In genomic region chr1:45339694-45340558, GRCh38 we compare ENCODE assay signal across 1 cellular context.
A peak's percentile ranks its signal among the peaks of the same experiment; 100 is the strongest.
TF ChIP-seq lines count a peak whose summit lies in the region.

MUTYH (minus strand) TSS chr1:45340440; CDS start chr1:45334505, 5,935 bp downstream.
TOE1 (plus strand) TSS chr1:45340170; CDS start chr1:45340253, 83 bp downstream.

TF ChIP-seq in HepG2, 621 proteins besides CTCF, POLR2A, EP300 and RAD21 (continued from another document and continues in another):
- TF ChIP-seq ZBTB10 (CRISPR knock-in tag; IDR thresholded peaks at IDR 0.05; ENCODE audit: borderline replicate concordance) (peak; percentile 25; the same call in 1 of the 2 replicates), REPIN1 (CRISPR knock-in tag; IDR thresholded peaks at IDR 0.05; ENCODE audit: borderline replicate concordance, low read depth) (no peak; the same call in 1 of the 2 replicates), ZNF570 (CRISPR knock-in tag; IDR thresholded peaks at IDR 0.05; ENCODE audit: borderline replicate concordance) (no peak), ZFP82 (CRISPR knock-in tag; IDR thresholded peaks at IDR 0.05; ENCODE audit: borderline replicate concordance) (peak; percentile 54; the same call in 1 of the 2 replicates), NR0B2 (CRISPR knock-in tag; IDR thresholded peaks at IDR 0.05) (no peak; the same call in 1 of the 2 replicates), ZNF234 (CRISPR knock-in tag; conservative IDR thresholded peaks at IDR 0.05) (no peak), MLX (CRISPR knock-in tag; IDR thresholded peaks at IDR 0.05) (0 out of 2 replicates have a peak, but pooled peaks have one; percentile 12), KLF12 (CRISPR knock-in tag; IDR thresholded peaks at IDR 0.05; ENCODE audit: borderline replicate concordance) (0 out of 2 replicates have a peak, but pooled peaks have one; percentile 48), ZNF224 (CRISPR knock-in tag; IDR thresholded peaks at IDR 0.05) (peak; percentile 94; the same call in 1 of the 2 replicates), ZNF639 (CRISPR knock-in tag; conservative IDR thresholded peaks at IDR 0.05) (peak; percentile 81; the same call in 1 of the 2 replicates), SALL2 (CRISPR knock-in tag; IDR thresholded peaks at IDR 0.05) (peak; percentile 34), ZBED4 (CRISPR knock-in tag; IDR thresholded peaks at IDR 0.05; ENCODE audit: borderline replicate concordance) (peak; percentile 85), ZNF274 (CRISPR knock-in tag; IDR thresholded peaks at IDR 0.05) (peak; percentile 81), ZNF430 (CRISPR knock-in tag; IDR thresholded peaks at IDR 0.05) (peak; percentile 29), ZNF232 (CRISPR knock-in tag; IDR thresholded peaks at IDR 0.05; ENCODE audit: borderline replicate concordance) (peak; percentile 41; the same call in 1 of the 2 replicates), RARA (CRISPR knock-in tag; IDR thresholded peaks at IDR 0.05) (peak; percentile 57; the same call in 1 of the 2 replicates), ZBTB7B (CRISPR knock-in tag; IDR thresholded peaks at IDR 0.05) (peak; percentile 38; the same call in 1 of the 2 replicates), TBX2 (CRISPR knock-in tag; IDR thresholded peaks at IDR 0.05; ENCODE audit: borderline replicate concordance) (peak; percentile 90), ZFP36L2 (CRISPR knock-in tag; IDR thresholded peaks at IDR 0.05) (no peak), ZNF563 (CRISPR knock-in tag; IDR thresholded peaks at IDR 0.05) (0 out of 2 replicates have a peak, but pooled peaks have one; percentile 59), ZNF431 (CRISPR knock-in tag; IDR thresholded peaks at IDR 0.05; ENCODE audit: borderline replicate concordance, low read depth) (peak; percentile 20; the same call in 1 of the 2 replicates), SIN3B (IDR thresholded peaks at IDR 0.05; ENCODE audit: low read length) (peak; percentile 28; the same call in 1 of the 2 replicates), ZNF605 (CRISPR knock-in tag; IDR thresholded peaks at IDR 0.05) (peak; percentile 88), ZFP37 (CRISPR knock-in tag; IDR thresholded peaks at IDR 0.05; ENCODE audit: borderline replicate concordance) (no peak), KDM3A (CRISPR knock-in tag; IDR thresholded peaks at IDR 0.05; ENCODE audit: low read depth) (no peak; the same call in 1 of the 2 replicates), ZNF501 (CRISPR knock-in tag; IDR thresholded peaks at IDR 0.05) (peak; percentile 85), ZSCAN9 (CRISPR knock-in tag; IDR thresholded peaks at IDR 0.05; ENCODE audit: borderline replicate concordance) (peak; percentile 58; the same call in 1 of the 2 replicates), ZNF530 (CRISPR knock-in tag; IDR thresholded peaks at IDR 0.05; ENCODE audit: low read depth) (no peak), ZFP91 (CRISPR knock-in tag; IDR thresholded peaks at IDR 0.05; ENCODE audit: borderline replicate concordance) (peak; percentile 89; the same call in 1 of the 2 replicates), ATF6 (CRISPR knock-in tag; conservative IDR thresholded peaks at IDR 0.05) (no peak), ZBTB14 (CRISPR knock-in tag; IDR thresholded peaks at IDR 0.05) (0 out of 2 replicates have a peak, but pooled peaks have one; percentile 21), MTF1 (CRISPR knock-in tag; IDR thresholded peaks at IDR 0.05) (peak; percentile 91), ZNF567 (CRISPR knock-in tag; IDR thresholded peaks at IDR 0.05; ENCODE audit: borderline replicate concordance) (peak; percentile 57; the same call in 1 of the 2 replicates), ISL2 (CRISPR knock-in tag; IDR thresholded peaks at IDR 0.05) (peak; percentile 71; the same call in 1 of the 2 replicates), ZNF549 (CRISPR knock-in tag; IDR thresholded peaks at IDR 0.05) (no peak), FOXK1 (CRISPR knock-in tag; IDR thresholded peaks at IDR 0.05; ENCODE audit: borderline replicate concordance, low read depth) (peak; percentile 26; the same call in 1 of the 2 replicates), NPAS2 (CRISPR knock-in tag; IDR thresholded peaks at IDR 0.05; ENCODE audit: borderline replicate concordance) (no peak), ZNF143 (CRISPR knock-in tag; IDR thresholded peaks at IDR 0.05) (peak; percentile 92), HOXA5 (CRISPR knock-in tag; IDR thresholded peaks at IDR 0.05) (peak; percentile 80), ZBTB4 (CRISPR knock-in tag; IDR thresholded peaks at IDR 0.05; ENCODE audit: borderline replicate concordance) (no peak; the same call in 1 of the 2 replicates), PPARG (CRISPR knock-in tag; conservative IDR thresholded peaks at IDR 0.05) (0 out of 2 replicates have a peak, but pooled peaks have one; percentile 4), CCAR2 (optimal IDR thresholded peaks at IDR 0.05; ENCODE audit: low read depth, low read length) (no peak), WIZ (CRISPR knock-in tag; IDR thresholded peaks at IDR 0.05) (no peak)
